1 cellular context compared by ENCODE assay signal in genomic region chr4:151659631-151660030, GRCh38.
TF ChIP-seq lines count a peak whose summit lies in the region.

No MANE protein-coding gene starts in this region.

TF ChIP-seq in GM23338, 12 proteins besides CTCF, POLR2A, EP300 and RAD21 (continued from another document):
- no peak for TF ChIP-seq REST (IDR thresholded peaks at IDR 0.05; ENCODE audit: unreplicated experiment)
- TF ChIP-seq ZNF462 (CRISPR knock-in tag; IDR thresholded peaks at IDR 0.05), result no peak
- TF ChIP-seq EZH2phosphoT487 (IDR thresholded peaks at IDR 0.05; ENCODE audit: unreplicated experiment), result no peak
- no peak for TF ChIP-seq ZNF114 (CRISPR knock-in tag; IDR thresholded peaks at IDR 0.05)
- TF ChIP-seq NANOG (IDR thresholded peaks at IDR 0.05; ENCODE audit: borderline replicate concordance), result no peak
- no peak for TF ChIP-seq POLR2AphosphoS5 (IDR thresholded peaks at IDR 0.05; ENCODE audit: low read depth)
- no peak for TF ChIP-seq JUNB (IDR thresholded peaks at IDR 0.05; ENCODE audit: unreplicated experiment)
